Comparison of ENCODE assay signal across 24 cellular contexts in the genomic region with DNA sequence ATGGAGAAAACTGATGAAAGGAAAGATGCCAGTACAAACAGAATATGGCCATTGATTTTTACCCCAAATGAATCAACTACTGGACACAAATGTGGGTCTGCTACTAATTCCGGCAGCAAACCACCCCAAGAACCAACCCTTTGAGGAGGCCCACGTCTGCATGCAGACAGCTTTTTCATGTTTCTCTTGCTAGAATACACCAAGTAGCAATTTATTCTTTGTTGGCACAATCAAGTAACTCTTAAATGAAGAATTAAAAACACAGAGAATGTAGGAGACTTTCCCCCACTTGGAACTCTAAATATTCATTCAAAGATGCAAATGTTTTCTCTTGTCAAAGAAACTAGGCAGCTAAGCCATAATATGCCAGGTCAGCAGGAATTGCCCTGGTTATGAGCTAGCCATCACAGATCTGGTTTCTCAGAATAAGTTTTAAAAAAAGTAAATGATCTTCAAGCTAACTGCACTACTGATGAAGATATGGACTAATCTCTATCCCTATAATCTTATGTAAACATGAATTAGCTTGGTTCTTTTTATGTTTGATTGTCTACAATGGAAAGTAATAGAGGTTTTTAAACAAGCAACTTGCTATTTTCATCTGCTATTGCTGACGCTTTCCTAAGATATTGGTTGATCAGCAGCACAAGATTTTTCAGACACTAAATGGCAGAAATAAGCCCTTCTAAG.
"Had no signal": no experiment of that assay in that cellular context is flagged by ENCODE, and none has a peak within 500 bp of the region (broad histone marks: within the 10 kb centered on the region; RNA-seq: fewer than 3 reads in every experiment).

No MANE protein-coding gene starts in this region.

- H3K27me3 Mint-ChIP-seq: activated CD4-positive, alpha-beta memory T cell treated with anti-CD3 and anti-CD28 coated beads for 36 hours; activated naive CD8-positive, alpha-beta T cell treated with anti-CD3 and anti-CD28 coated beads, Interleukin-2, amount 10 ng/mL, durations not matched to agents 7 days and 5 days; naive B cell had no signal

- H3K4me1 ChIP-seq: esophagus squamous epithelium, gastrocnemius medialis, spleen, thyroid gland had no signal

- H3K36me3 ChIP-seq: gastrocnemius medialis, thyroid gland had no signal

- H3K9me3 ChIP-seq: esophagus squamous epithelium, gastrocnemius medialis, mucosa of descending colon, spleen, thyroid gland had no signal

- H3K4me1 Mint-ChIP-seq: activated naive CD8-positive, alpha-beta T cell treated with anti-CD3 and anti-CD28 coated beads, Interleukin-2, amount 10 ng/mL, durations not matched to agents 7 days and 5 days; naive B cell had no signal

- DNase-seq: activated CD4-positive, alpha-beta memory T cell treated with anti-CD3 and anti-CD28 coated beads for 36 hours; activated CD4-positive, alpha-beta T cell treated with anti-CD3 and anti-CD28 coated beads for 48 hours; activated CD4-positive, CD25-positive, alpha-beta regulatory T cell; activated naive CD4-positive, alpha-beta T cell treated with Interleukin-2 at 50 U/mL for 16 hours; activated naive CD8-positive, alpha-beta T cell treated with anti-CD3 and anti-CD28 coated beads, Interleukin-2, amount 10 ng/mL, durations not matched to agents 7 days and 5 days; activated T-cell treated with anti-CD3 and anti-CD28 coated beads, Interleukin-2, amount 50 U/mL, for 48 hours; amygdala; esophagus squamous epithelium; gastrocnemius medialis; head of caudate nucleus; left cardiac atrium; mesendoderm; mucosa of descending colon; naive B cell; occipital lobe; retina; spleen; stimulated activated CD4-positive, alpha-beta T cell treated with anti-CD3 and anti-CD28 coated beads, Interleukin-4, amount 100 ng/mL, for 1 hour; stimulated activated naive CD4-positive, alpha-beta T cell; T1000; thyroid gland had no signal

- H3K9me3 Mint-ChIP-seq: activated CD4-positive, alpha-beta memory T cell treated with anti-CD3 and anti-CD28 coated beads for 36 hours; activated naive CD8-positive, alpha-beta T cell treated with anti-CD3 and anti-CD28 coated beads, Interleukin-2, amount 10 ng/mL, durations not matched to agents 7 days and 5 days; naive B cell; neural crest cell; T-helper 1 cell treated with Interleukin-12 subunit alpha and Interleukin-12 subunit beta and Interleukin-4 antibody, amounts not matched to agents 30 μg/mL and 1 μg/mL, for 36 hours had no signal

- H3K36me3 Mint-ChIP-seq: activated CD4-positive, alpha-beta memory T cell treated with anti-CD3 and anti-CD28 coated beads for 36 hours had no signal

- H3K4me3 ChIP-seq: coronary artery, esophagus squamous epithelium, gastrocnemius medialis, mucosa of descending colon, spleen, thyroid gland had no signal

- H3K27ac ChIP-seq: coronary artery, esophagus squamous epithelium, gastrocnemius medialis, spleen, thyroid gland had no signal

- H3K27ac Mint-ChIP-seq: activated CD4-positive, alpha-beta memory T cell treated with anti-CD3 and anti-CD28 coated beads for 36 hours; activated naive CD8-positive, alpha-beta T cell treated with anti-CD3 and anti-CD28 coated beads, Interleukin-2, amount 10 ng/mL, durations not matched to agents 7 days and 5 days; T-helper 1 cell treated with Interleukin-12 subunit alpha and Interleukin-12 subunit beta and Interleukin-4 antibody, amounts not matched to agents 30 μg/mL and 1 μg/mL, for 36 hours had no signal

- H3K27me3 ChIP-seq: esophagus squamous epithelium, gastrocnemius medialis, spleen, thyroid gland had no signal

- H3K4me3 Mint-ChIP-seq: activated CD4-positive, alpha-beta memory T cell treated with anti-CD3 and anti-CD28 coated beads for 36 hours; activated naive CD8-positive, alpha-beta T cell treated with anti-CD3 and anti-CD28 coated beads, Interleukin-2, amount 10 ng/mL, durations not matched to agents 7 days and 5 days; naive B cell; neural crest cell; T-helper 1 cell treated with Interleukin-12 subunit alpha and Interleukin-12 subunit beta and Interleukin-4 antibody, amounts not matched to agents 30 μg/mL and 1 μg/mL, for 36 hours had no signal

- ATAC-seq: gastrocnemius medialis, left cardiac atrium, mucosa of descending colon had no signal
